In the genomic region with DNA sequence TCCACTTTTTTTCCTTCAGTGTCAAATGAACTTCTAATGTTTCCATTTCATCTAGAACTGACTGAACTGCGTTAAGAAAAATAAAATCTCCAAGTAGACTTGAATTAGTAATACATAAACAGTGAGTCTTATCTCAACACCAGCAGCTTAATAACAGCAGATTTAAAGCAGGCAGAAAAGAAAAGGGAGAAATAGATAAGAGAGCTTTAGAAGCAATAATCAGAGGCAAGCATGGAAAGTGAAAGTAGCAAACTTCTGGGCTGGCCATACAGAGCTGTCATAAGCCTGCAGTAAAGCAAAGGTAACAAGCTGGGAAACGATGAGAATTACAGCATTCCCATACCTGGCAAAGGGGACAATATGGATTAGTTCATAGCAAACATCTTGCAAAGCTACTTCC, we compare ENCODE assay signal across 29 cellular contexts. TPM values are rescaled to one million over a fixed set of nuclear protein-coding genes. Genes with fewer than 3 reads are reported as not detected.
"Had no signal": no experiment of that assay in that cellular context is flagged by ENCODE, and none has a peak within 500 bp of the region (broad histone marks: within the 10 kb centered on the region; RNA-seq: fewer than 3 reads in every experiment).

No MANE protein-coding gene starts in this region.

- H3K27me3 Mint-ChIP-seq: activated T-cell treated with anti-CD3 and anti-CD28 coated beads, Interleukin-2, amount 50 U/mL, for 24 hours; dendritic cell treated with granulocyte-macrophage colony-stimulating factor and Interleukin-4, amounts not matched to agents 40 ng/mL and 50 ng/mL, for 4 days had no signal

- ATAC-seq: activated CD4-positive, alpha-beta T cell treated with anti-CD3 and anti-CD28 coated beads for 36 hours; activated naive CD4-positive, alpha-beta T cell treated with anti-CD3 and anti-CD28 coated beads, Interleukin-2, amount 50 U/mL, for 72 hours; activated T-cell treated with anti-CD3 and anti-CD28 coated beads, Interleukin-2, amount 50 U/mL, for 72 hours; effector memory CD8-positive, alpha-beta T cell; foreskin keratinocyte; gastrocnemius medialis; heart left ventricle had no signal

- H3K4me3 ChIP-seq: coronary artery, dorsolateral prefrontal cortex, esophagus muscularis mucosa, gastrocnemius medialis, heart left ventricle had no signal

- H3K36me3 ChIP-seq: brain microvascular endothelial cell, esophagus muscularis mucosa, gastrocnemius medialis, heart left ventricle had no signal

- H3K27me3 ChIP-seq: brain microvascular endothelial cell, esophagus muscularis mucosa, foreskin keratinocyte had no signal

- H3K4me3 Mint-ChIP-seq: activated CD4-positive, alpha-beta memory T cell treated with anti-CD3 and anti-CD28 coated beads, Interleukin-2, amount 10 ng/mL, durations not matched to agents 7 days and 5 days; activated CD4-positive, alpha-beta T cell treated with anti-CD3 and anti-CD28 coated beads for 36 hours; activated CD4-positive, alpha-beta T cell treated with anti-CD3 and anti-CD28 coated beads, Interleukin-2, amount 10 ng/mL, durations not matched to agents 24 days and 14 days; activated naive CD4-positive, alpha-beta T cell treated with anti-CD3 and anti-CD28 coated beads, Interleukin-2, amount 10 ng/mL, durations not matched to agents 7 days and 5 days; activated naive CD8-positive, alpha-beta T cell treated with anti-CD3 and anti-CD28 coated beads, Interleukin-2, amount 10 ng/mL, durations not matched to agents 7 days and 5 days; activated T-cell treated with anti-CD3 and anti-CD28 coated beads, Interleukin-2, amount 50 U/mL, for 24 hours; activated T-cell treated with anti-CD3 and anti-CD28 coated beads, Interleukin-2, amount 50 U/mL, for 72 hours; central memory CD8-positive, alpha-beta T cell; dendritic cell treated with granulocyte-macrophage colony-stimulating factor and Interleukin-4, amounts not matched to agents 40 ng/mL and 50 ng/mL, for 4 days; effector memory CD8-positive, alpha-beta T cell had no signal

- DNase-seq: activated CD4-positive, alpha-beta memory T cell treated with anti-CD3 and anti-CD28 coated beads, Interleukin-2, amount 10 ng/mL, durations not matched to agents 7 days and 5 days; activated CD4-positive, alpha-beta T cell treated with anti-CD3 and anti-CD28 coated beads for 36 hours; activated CD4-positive, alpha-beta T cell treated with anti-CD3 and anti-CD28 coated beads, Interleukin-2, amount 10 ng/mL, durations not matched to agents 24 days and 14 days; activated CD4-positive, CD25-positive, alpha-beta regulatory T cell; activated CD4-positive, CD25-positive, alpha-beta regulatory T cell treated with anti-CD3 and anti-CD28 coated beads, Interleukin-2, amount 50 U/mL, for 72 hours; activated CD8-positive, alpha-beta memory T cell treated with anti-CD3 and anti-CD28 coated beads, Interleukin-2, amount 50 U/mL, for 48 hours; activated gamma-delta T cell; activated naive CD4-positive, alpha-beta T cell; activated naive CD4-positive, alpha-beta T cell treated with anti-CD3 and anti-CD28 coated beads, Interleukin-2, amount 10 ng/mL, durations not matched to agents 7 days and 5 days; activated naive CD8-positive, alpha-beta T cell treated with anti-CD3 and anti-CD28 coated beads, Interleukin-2, amount 10 ng/mL, durations not matched to agents 7 days and 5 days; activated T-cell treated with anti-CD3 and anti-CD28 coated beads for 4 hours; activated T-cell treated with anti-CD3 and anti-CD28 coated beads, Interleukin-2, amount 50 U/mL, for 24 hours; activated T-cell treated with anti-CD3 and anti-CD28 coated beads, Interleukin-2, amount 50 U/mL, for 72 hours; brain microvascular endothelial cell; dorsolateral prefrontal cortex; effector memory CD8-positive, alpha-beta T cell; foreskin keratinocyte; gastrocnemius medialis; glutamatergic neuron; heart left ventricle; T-helper 2 cell had no signal

- H3K9me3 ChIP-seq: gastrocnemius medialis had no signal

- H3K27ac ChIP-seq: brain microvascular endothelial cell, coronary artery, dorsolateral prefrontal cortex, esophagus muscularis mucosa, foreskin keratinocyte, gastrocnemius medialis, heart left ventricle had no signal

- H3K4me1 Mint-ChIP-seq: activated CD4-positive, alpha-beta memory T cell treated with anti-CD3 and anti-CD28 coated beads, Interleukin-2, amount 10 ng/mL, durations not matched to agents 7 days and 5 days; activated CD4-positive, alpha-beta T cell treated with anti-CD3 and anti-CD28 coated beads for 36 hours; activated CD4-positive, alpha-beta T cell treated with anti-CD3 and anti-CD28 coated beads, Interleukin-2, amount 10 ng/mL, durations not matched to agents 24 days and 14 days; activated naive CD4-positive, alpha-beta T cell treated with anti-CD3 and anti-CD28 coated beads, Interleukin-2, amount 10 ng/mL, durations not matched to agents 7 days and 5 days; activated naive CD8-positive, alpha-beta T cell treated with anti-CD3 and anti-CD28 coated beads, Interleukin-2, amount 10 ng/mL, durations not matched to agents 7 days and 5 days; central memory CD8-positive, alpha-beta T cell had no signal

- H3K4me1 ChIP-seq: esophagus muscularis mucosa, foreskin keratinocyte, gastrocnemius medialis, heart left ventricle had no signal

- H3K27ac Mint-ChIP-seq: activated CD4-positive, alpha-beta memory T cell treated with anti-CD3 and anti-CD28 coated beads, Interleukin-2, amount 10 ng/mL, durations not matched to agents 7 days and 5 days; activated CD4-positive, alpha-beta T cell treated with anti-CD3 and anti-CD28 coated beads for 36 hours; activated CD4-positive, alpha-beta T cell treated with anti-CD3 and anti-CD28 coated beads, Interleukin-2, amount 10 ng/mL, durations not matched to agents 24 days and 14 days; activated naive CD4-positive, alpha-beta T cell treated with anti-CD3 and anti-CD28 coated beads, Interleukin-2, amount 10 ng/mL, durations not matched to agents 7 days and 5 days; activated naive CD4-positive, alpha-beta T cell treated with anti-CD3 and anti-CD28 coated beads, Interleukin-2, amount 50 U/mL, for 72 hours; activated naive CD8-positive, alpha-beta T cell treated with anti-CD3 and anti-CD28 coated beads, Interleukin-2, amount 10 ng/mL, durations not matched to agents 7 days and 5 days; activated T-cell treated with anti-CD3 and anti-CD28 coated beads, Interleukin-2, amount 50 U/mL, for 24 hours; activated T-cell treated with anti-CD3 and anti-CD28 coated beads, Interleukin-2, amount 50 U/mL, for 72 hours; dendritic cell treated with granulocyte-macrophage colony-stimulating factor and Interleukin-4, amounts not matched to agents 40 ng/mL and 50 ng/mL, for 4 days; effector memory CD8-positive, alpha-beta T cell had no signal

RNA-seq across cellular contexts. Expression of gene ANGPT4, which starts 16.9 kb away (rescaled TPM):
- total RNA-seq: activated CD4-positive, alpha-beta memory T cell treated with anti-CD3 and anti-CD28 coated beads, Interleukin-2, amount 10 ng/mL, durations not matched to agents 7 days and 5 days; activated CD4-positive, alpha-beta T cell treated with anti-CD3 and anti-CD28 coated beads for 36 hours; activated CD4-positive, alpha-beta T cell treated with anti-CD3 and anti-CD28 coated beads, Interleukin-2, amount 10 ng/mL, durations not matched to agents 24 days and 14 days; activated naive CD8-positive, alpha-beta T cell treated with anti-CD3 and anti-CD28 coated beads, Interleukin-2, amount 10 ng/mL, durations not matched to agents 7 days and 5 days; activated T-cell treated with anti-CD3 and anti-CD28 coated beads, Interleukin-2, amount 50 U/mL, for 72 hours; bronchial epithelial cell; cardiac septum; foreskin keratinocyte; T-helper 1 cell treated with Interleukin-12 subunit alpha and Interleukin-12 subunit beta and Interleukin-4 antibody, amounts not matched to agents 30 ng/mL and 1 ng/mL, for 36 hours had no signal
- polyA plus RNA-seq: foreskin keratinocyte had no signal
